In the genomic region with DNA sequence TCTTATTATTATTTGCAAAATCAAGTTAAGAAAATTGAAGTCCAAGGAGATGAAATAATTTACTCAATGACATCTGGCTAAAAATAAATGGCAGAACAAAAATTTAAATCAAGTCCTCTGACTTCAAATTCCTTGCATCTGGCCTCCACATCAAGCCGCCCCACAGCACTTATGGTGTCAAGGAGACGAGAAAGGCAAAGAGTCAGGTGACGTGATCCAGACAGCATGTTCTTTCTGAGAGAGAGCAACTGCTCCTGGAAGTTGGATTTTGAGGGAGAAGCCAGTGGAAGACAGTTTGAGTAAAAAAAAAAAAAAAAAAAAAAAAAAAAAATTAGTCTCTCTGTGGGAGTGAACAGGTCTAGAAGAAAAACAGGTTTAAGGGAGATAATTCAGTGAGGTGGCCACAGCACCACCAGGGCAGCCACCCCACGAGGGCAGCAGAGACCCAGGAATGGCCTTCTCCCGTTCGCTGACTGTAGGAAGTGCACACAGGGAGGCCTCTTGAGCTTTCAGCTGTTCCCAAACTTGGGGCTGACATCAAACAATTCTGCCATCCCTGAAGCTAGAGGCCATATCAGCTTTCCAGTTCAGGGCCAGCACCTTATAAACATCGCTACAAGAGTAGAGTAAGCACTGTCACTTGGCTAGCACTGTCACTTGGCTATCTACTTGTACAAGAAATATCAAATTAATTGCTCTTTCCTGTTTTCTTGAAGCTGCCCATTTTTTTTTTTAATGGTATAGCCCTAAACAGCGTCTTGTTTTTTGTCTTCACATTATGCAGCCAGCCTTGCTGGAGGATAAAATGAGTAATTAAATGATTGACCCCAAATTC, we compare ENCODE assay signal across 8 cellular contexts. TPM values are rescaled to one million over a fixed set of nuclear protein-coding genes. Genes with fewer than 3 reads are reported as not detected.
DNase-seq lines count a peak whose midpoint lies in the region; ATAC-seq and TF ChIP-seq lines count a peak whose summit lies in the region.

No MANE protein-coding gene starts in this region.

- DNase-seq in AG09319 (ENCODE audit: extremely low read depth, low read depth), result peak; percentile 36
- peak; percentile 69 for DNase-seq in GM20000 (ENCODE audit: low spot score)
- peak; percentile 8 for DNase-seq in NCI-H2171 (lab: John Stamatoyannopoulos, UW)
- peak; percentile 71 for DNase-seq in choroid plexus epithelial cell (ENCODE audit: low read depth)
- peak; percentile 68 to 81 for DNase-seq in left colon
- peak; percentile 68 for DNase-seq in stimulated activated CD4-positive, alpha-beta T cell treated with anti-CD3 and anti-CD28 coated beads, Interleukin-2, amount 100 ng/mL, for 24 hours

- H3K4me3 ChIP-seq in WI38 (ENCODE audit: low read depth, low read length), result no peak overlapping the region
- H3K4me3 ChIP-seq in choroid plexus epithelial cell (ENCODE audit: low read depth, low read length), result no peak overlapping the region

- intact Hi-C loops in left colon (cut with DNase I, micrococcal nuclease), result loop anchor here in 1 of 2 donors (5.0 kb wide), 1 partner anchor 291 kb away; no protein-coding TSS in a partner anchor

- TF ChIP-seq CTCF in AG09319 (IDR thresholded peaks at IDR 0.05; ENCODE audit: low read depth, low read length), result peak; percentile 88
- peak; percentile 87 for TF ChIP-seq CTCF in GM20000 (IDR thresholded peaks at IDR 0.05; ENCODE audit: extremely low read depth, missing control alignments)
- TF ChIP-seq CTCF in WI38 (IDR thresholded peaks at IDR 0.05; ENCODE audit: low read depth, low read length), result peak; percentile 75
- peak; percentile 79 for TF ChIP-seq CTCF in choroid plexus epithelial cell (conservative IDR thresholded peaks at IDR 0.05; ENCODE audit: low read depth, low read length)

- peak; percentile 100 for ATAC-seq in left colon
- no peak for ATAC-seq in HG03095 (IDR thresholded peaks at IDR 0.05; ENCODE audit: unreplicated experiment)

RNA-seq across cellular contexts. Expression of a gene that starts 7.8 kb away (rescaled TPM):
- total RNA-seq in left colon, result 1 to 10 TPM; 4.4 to 5.6 TPM

RNA-seq across cellular contexts. Expression of a gene that starts 21.8 kb away (rescaled TPM):
- 1 to 10 TPM; 2.1 to 4.7 TPM for total RNA-seq in left colon

RNA-seq across cellular contexts. Expression of a gene that starts 21.8 kb away (rescaled TPM):
- 1 to 10 TPM; 1.2 to 1.6 TPM for total RNA-seq in left colon

RNA-seq across cellular contexts. Expression of a gene that starts 32.3 kb away (rescaled TPM):
- 100 to 1,000 TPM; 410 to 461 TPM for total RNA-seq in left colon

RNA-seq across cellular contexts. Expression of a gene that starts 32.5 kb away (rescaled TPM):
- 10 to 100 TPM; 20.5 to 26.6 TPM for total RNA-seq in left colon

Comparison
In these comparisons a context has a peak if more than half of its experiments do, and no peak if none do; other contexts are left out.
1. DNase-seq: peak in every context shown above with its lines; median percentile 74 in left colon; 71 in choroid plexus epithelial cell; 69 in GM20000; 68 in stimulated activated CD4-positive, alpha-beta T cell treated with anti-CD3 and anti-CD28 coated beads, Interleukin-2, amount 100 ng/mL, for 24 hours; 36 in AG09319; 8 in NCI-H2171.